9 cellular contexts compared by ENCODE assay signal in genomic region chr7:34133356-34133982, GRCh38.
DNase-seq lines count a peak whose midpoint lies in the region; ATAC-seq and TF ChIP-seq lines count a peak whose summit lies in the region.
"Had no signal": no experiment of that assay in that cellular context is flagged by ENCODE, and none has a peak within 500 bp of the region (broad histone marks: within the 10 kb centered on the region; RNA-seq: fewer than 3 reads in every experiment).

No MANE protein-coding gene starts in this region.

- peaks cover 26% of the 10 kb centered on the region for H3K4me1 ChIP-seq in mammary epithelial cell (ENCODE audit: insufficient read depth, low read length)
- peaks cover 35% of the 10 kb centered on the region for H3K4me1 ChIP-seq in mesodermal cell (ENCODE audit: control insufficient read depth, insufficient read depth, low read length, poor library complexity, severe bottlenecking)

- H3K27me3 ChIP-seq in mammary epithelial cell (ENCODE audit: insufficient read depth, low read length): no peaks in the 10 kb centered on the region
- H3K27me3 ChIP-seq: upper lobe of left lung had no signal

- peak overlapping the region; percentile 93 for H2AFZ ChIP-seq in mammary epithelial cell (ENCODE audit: low read depth, low read length)

- H3K79me2 ChIP-seq in mammary epithelial cell (ENCODE audit: insufficient read depth, low read length): no peaks in the 10 kb centered on the region

- H3K4me3 ChIP-seq in mammary epithelial cell (replicated peaks in 1 of 3; ENCODE audit: insufficient read depth in 1 of 3, low read depth in 2 of 3, low read length in 3 of 3) (peak overlapping the region; percentile 10 to 32 (median 30)), mesodermal cell (ENCODE audit: extremely low read depth, insufficient read depth, low read length, poor library complexity, severe bottlenecking) (no peak overlapping the region)
- H3K4me3 ChIP-seq: upper lobe of left lung had no signal

- H4K20me1 ChIP-seq in mammary epithelial cell (ENCODE audit: insufficient read depth, low read length): no peaks in the 10 kb centered on the region

- TSS peak; percentile 89 for BruUV-seq in mammary epithelial cell (replicated peaks; lab: Mats Ljungman, UMichigan)

- in situ Hi-C loops in mammary epithelial cell (cut with MboI; ENCODE audit: low sequenced_read_pairs in 2 of 2): no loop called here

- no peak for ATAC-seq in HG02981 (IDR thresholded peaks at IDR 0.05; ENCODE audit: unreplicated experiment)

- H3K4me2 ChIP-seq in mammary epithelial cell (ENCODE audit: insufficient read depth, low read depth, low read length): peak overlapping the region; percentile 78

- CTCF ChIA-PET in mammary epithelial cell (lab: Charles Lee; ENCODE audit: low non-redundant PET): interaction anchor here (0.6 kb wide), 2 partner anchors 75 to 950 kb away, joined by 3 to 4 read pairs; no protein-coding TSS in a partner anchor

- H3K27ac ChIP-seq in mammary epithelial cell (ENCODE audit: insufficient read depth, low read depth, low read length): peak overlapping the region; percentile 98
- peak overlapping the region; percentile 91 for H3K27ac ChIP-seq in mesodermal cell (ENCODE audit: low read depth, low read length, severe bottlenecking)
- H3K27ac ChIP-seq: upper lobe of left lung had no signal

- H3K36me3 ChIP-seq in mammary epithelial cell (ENCODE audit: insufficient read depth, low read length) (no peaks in the 10 kb centered on the region), mesodermal cell (ENCODE audit: control insufficient read depth, insufficient read depth, low read length) (no peaks in the 10 kb centered on the region)
- H3K36me3 ChIP-seq: upper lobe of left lung had no signal

- dilution Hi-C loops in mammary epithelial cell (cut with HindIII; ENCODE audit: low sequenced_read_pairs): no loop called here

- peak overlapping the region; percentile 87 for H3K9ac ChIP-seq in mammary epithelial cell (ENCODE audit: insufficient read depth, low read length)

- DNase-seq in D341Med (ENCODE audit: low spot score) (peak; percentile 46), M059J (ENCODE audit: low read depth) (peak; percentile 93), mammary epithelial cell (peak; percentile 91), cerebellar cortex (ENCODE audit: low spot score) (no peak), activated gamma-delta T cell (lab: John Stamatoyannopoulos, UW) (no peak)
- DNase-seq in activated CD4-positive, alpha-beta T cell treated with anti-CD3 and anti-CD28 coated beads, Interleukin-2, amount 50 U/mL, for 1 hour: no peak

- WGBS in mammary epithelial cell (ENCODE audit: low coverage, missing lambda C conversion rate): 14% methylated on average over 8 of the region's 8 CpGs
- 90 to 92% methylated on average over 7 to 8 of the region's 8 CpGs for WGBS in mesodermal cell (ENCODE audit: insufficient coverage in 2 of 2), 2 experiments

- H3K9me3 ChIP-seq in mammary epithelial cell (replicated peaks; ENCODE audit: insufficient read depth, low read length) (no peaks in the 10 kb centered on the region), mesodermal cell (ENCODE audit: control insufficient read depth, low read length) (no peaks in the 10 kb centered on the region)
- H3K9me3 ChIP-seq: upper lobe of left lung had no signal

- TF ChIP-seq CTCF in mammary epithelial cell (conservative IDR thresholded peaks at IDR 0.05 in 1 of 2, IDR thresholded peaks at IDR 0.05 in 1 of 2; ENCODE audit: extremely low read depth in 1 of 2, insufficient read depth in 1 of 2, low read depth in 1 of 2, low read length in 2 of 2): no peak

- intact Hi-C loops in mammary epithelial cell (cut with micrococcal nuclease): loop anchor here (5.0 to 10.0 kb wide), 2 partner anchors 131 to 904 kb away; partner anchors contain the start of gene DPY19L1

Comparison
In these comparisons a context has a peak if more than half of its experiments do, and no peak if none do; other contexts are left out.
1. DNase-seq: peak in D341Med (single experiment), M059J (single experiment) and mammary epithelial cell (single experiment); none in activated CD4-positive, alpha-beta T cell treated with anti-CD3 and anti-CD28 coated beads, Interleukin-2, amount 50 U/mL, for 1 hour (single experiment), cerebellar cortex (single experiment) and activated gamma-delta T cell (single experiment).